8 cellular contexts compared by ENCODE assay signal in the genomic region with DNA sequence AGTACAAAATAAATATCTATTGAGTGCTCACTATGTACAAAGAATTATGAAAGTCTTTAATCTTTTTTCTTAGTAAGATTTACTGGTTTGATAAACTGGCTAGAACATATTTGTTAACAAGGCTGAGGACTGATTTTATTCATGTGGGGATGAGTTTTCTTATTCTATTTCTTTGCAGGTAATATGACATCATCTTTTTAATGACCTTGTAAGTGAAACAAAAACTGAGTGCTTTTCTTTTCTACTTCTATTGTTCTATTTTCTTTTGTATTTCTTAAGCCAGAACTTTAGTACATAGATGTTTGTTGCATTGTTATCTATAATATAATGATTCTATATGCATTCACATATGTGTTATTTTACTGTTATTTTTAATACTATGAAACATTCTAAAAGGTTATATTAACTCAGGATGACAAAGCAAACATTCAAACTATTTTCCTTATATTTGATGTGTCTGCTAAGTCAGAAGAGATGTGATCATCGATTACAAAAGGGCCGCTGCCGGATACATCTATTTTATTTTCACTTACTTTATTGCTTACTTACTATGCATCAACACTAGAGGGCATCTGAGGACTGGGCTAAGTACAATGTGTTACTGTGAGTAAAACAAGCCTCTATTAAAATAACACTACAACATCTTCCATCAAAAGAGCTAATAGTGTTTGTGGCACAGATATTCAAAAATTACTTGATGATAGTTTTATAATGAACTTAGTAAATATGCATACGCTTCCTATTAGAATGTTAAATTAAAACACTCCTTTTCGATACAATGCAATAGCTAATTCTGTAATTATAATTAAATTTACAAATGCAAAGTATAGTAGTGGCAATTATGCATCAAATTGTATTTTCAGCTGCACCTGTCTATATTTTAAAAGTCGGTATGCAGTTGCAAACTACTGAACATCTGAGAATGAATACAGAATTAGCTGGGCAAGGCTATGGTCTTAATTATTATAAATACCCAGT.
DNase-seq lines count a peak whose midpoint lies in the region; ATAC-seq, FAIRE-seq and TF ChIP-seq lines count a peak whose summit lies in the region.

No MANE protein-coding gene starts in this region.

- no peak overlapping the region for H2AFZ ChIP-seq in astrocyte (ENCODE audit: low read depth, low read length)

- H3K9ac ChIP-seq in astrocyte (ENCODE audit: low read length): no peak overlapping the region

- no peak overlapping the region for H3K4me3 ChIP-seq in astrocyte (ENCODE audit: insufficient read depth, low read depth, low read length)

- H3K9me3 ChIP-seq in astrocyte (ENCODE audit: insufficient read depth, low read depth, low read length): no peaks in the 10 kb centered on the region

- H3K79me2 ChIP-seq in astrocyte (ENCODE audit: insufficient read depth, low read length): no peaks in the 10 kb centered on the region

- no peaks in the 10 kb centered on the region for H3K9me3 Mint-ChIP-seq in astrocyte (ENCODE audit: unreplicated experiment)

- H3K36me3 ChIP-seq in astrocyte (ENCODE audit: insufficient read depth, low read length): no peaks in the 10 kb centered on the region

- no peaks in the 10 kb centered on the region for H3K36me3 Mint-ChIP-seq in astrocyte (ENCODE audit: low read depth, unreplicated experiment)

- peaks cover 9% of the 10 kb centered on the region for H3K4me1 ChIP-seq in astrocyte (ENCODE audit: insufficient read depth, low read length)

- peaks cover 25% of the 10 kb centered on the region for H3K4me1 Mint-ChIP-seq in astrocyte (ENCODE audit: low read depth, unreplicated experiment)

- H4K20me1 ChIP-seq in astrocyte (ENCODE audit: insufficient read depth, low read length): no peaks in the 10 kb centered on the region

- no peaks in the 10 kb centered on the region for H3K27me3 ChIP-seq in astrocyte (ENCODE audit: insufficient read depth, low read length)

- peak; percentile 13 for FAIRE-seq in astrocyte (lab: Jason Lieb, UNC)

- ATAC-seq in GM19025 (IDR thresholded peaks at IDR 0.05; ENCODE audit: low read depth, unreplicated experiment) (peak; percentile 76), HG03108 (IDR thresholded peaks at IDR 0.05; ENCODE audit: unreplicated experiment) (peak; percentile 79)

- H3K27ac ChIP-seq in astrocyte (ENCODE audit: low read depth, low read length): no peak overlapping the region

- DNase-seq in COLO829 (ENCODE audit: low spot score) (peak; percentile 38), NCI-H446 treated with DMSO at 0.1 percent for 48 hours (lab: John Stamatoyannopoulos, UW) (peak; percentile 72), astrocyte (ENCODE audit: low read depth) (peak; percentile 35), iPS-NIHi11 (ENCODE audit: low spot score) (peak; percentile 47), superior temporal gyrus (ENCODE audit: extremely low spot score) (peak; percentile 85), posterior cingulate gyrus (no peak)

- no peak overlapping the region for H3K27ac Mint-ChIP-seq in astrocyte (ENCODE audit: unreplicated experiment)

- H3K4me2 ChIP-seq in astrocyte (ENCODE audit: low read length): peak overlapping the region; percentile 8

- intact Hi-C loops in posterior cingulate gyrus (cut with DNase I): loop anchor here (1.0 to 2.0 kb wide), 2 partner anchors 106 to 354 kb away; no protein-coding TSS in a partner anchor

- peak; percentile 82 for TF ChIP-seq CTCF in astrocyte (IDR thresholded peaks at IDR 0.05; ENCODE audit: insufficient read depth, low read depth, low read length)

- no peak overlapping the region for H3K4me3 Mint-ChIP-seq in astrocyte (ENCODE audit: unreplicated experiment)

- H3K27me3 Mint-ChIP-seq in astrocyte (ENCODE audit: low read depth, unreplicated experiment): no peaks in the 10 kb centered on the region

Comparison
In these comparisons a context has a peak if more than half of its experiments do, and no peak if none do; other contexts are left out.
1. DNase-seq: peak in COLO829 (single experiment), NCI-H446 treated with DMSO at 0.1 percent for 48 hours (single experiment), astrocyte (single experiment), iPS-NIHi11 (single experiment) and superior temporal gyrus (single experiment); none in posterior cingulate gyrus (0 of 10).